In the genomic region with DNA sequence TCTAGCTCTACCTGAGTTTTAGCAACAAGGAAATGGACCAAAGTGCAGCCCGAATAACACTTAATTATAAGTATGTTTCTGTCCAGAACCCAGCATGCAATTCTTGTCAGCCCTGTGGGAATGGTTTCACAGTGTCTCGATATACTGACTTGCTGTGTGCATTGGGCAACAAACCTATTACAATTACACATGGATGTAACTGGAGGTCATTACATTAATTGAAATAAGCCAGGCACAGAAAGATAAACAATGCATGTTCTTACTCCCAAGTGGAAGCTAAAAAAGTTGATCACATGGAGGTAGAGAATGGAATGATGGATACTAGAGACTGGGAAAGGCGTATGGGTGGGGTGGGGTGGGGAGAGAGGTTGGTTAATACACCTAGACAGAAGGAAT, we compare ENCODE assay signal across 22 cellular contexts. TPM values are rescaled to one million over a fixed set of nuclear protein-coding genes. Genes with fewer than 3 reads are reported as not detected.
DNase-seq lines count a peak whose midpoint lies in the region; ATAC-seq and FAIRE-seq lines count a peak whose summit lies in the region.
"Had no signal": no experiment of that assay in that cellular context is flagged by ENCODE, and none has a peak within 500 bp of the region (broad histone marks: within the 10 kb centered on the region; RNA-seq: fewer than 3 reads in every experiment).

No MANE protein-coding gene starts in this region.

- H3K14ac ChIP-seq in mesenchymal stem cell (ENCODE audit: low read length in 2 of 2) = no peak overlapping the region

- H3K23ac ChIP-seq in mesenchymal stem cell (ENCODE audit: low read length in 2 of 2) = no peak overlapping the region

- H3K4me3 ChIP-seq in HUES48 (ENCODE audit: low read depth, low read length) = no peak overlapping the region
- H3K4me3 ChIP-seq in mesenchymal stem cell (ENCODE audit: insufficient read depth in 1 of 2, low read depth in 1 of 2, low read length in 2 of 2) = no peak overlapping the region
- H3K4me3 ChIP-seq in small intestine (ENCODE audit: low read depth in 1 of 2, low read length in 2 of 2) = no peak overlapping the region
- H3K4me3 ChIP-seq: HAP-1, K562 had no signal

- 97% methylated on average over 3 of the region's 3 CpGs for whole genome bisulfite sequencing in mesenchymal stem cell
- WGBS in small intestine, 3 donors = 61 to 78% (median 63%) methylated on average over 3 of the region's 3 CpGs

- no peak overlapping the region for H4K91ac ChIP-seq in mesenchymal stem cell (ENCODE audit: low read length)

- no peak overlapping the region for H3K4me2 ChIP-seq in mesenchymal stem cell (ENCODE audit: low read length, poor library complexity, severe bottlenecking)

- peak overlapping the region; percentile 65 for H3K27ac ChIP-seq in HUES48 (ENCODE audit: low read depth, low read length)
- no peak overlapping the region for H3K27ac ChIP-seq in mesenchymal stem cell (ENCODE audit: low read length, poor library complexity, severe bottlenecking)
- H3K27ac ChIP-seq in small intestine (ENCODE audit: low read depth in 1 of 2, low read length in 1 of 2) = no peak overlapping the region
- H3K27ac ChIP-seq: C4-2B had no signal

- no peak overlapping the region for H3K9ac ChIP-seq in HUES48 (ENCODE audit: low read depth, low read length)
- H3K9ac ChIP-seq in mesenchymal stem cell (ENCODE audit: low read length) = no peak overlapping the region

- H3K36me3 ChIP-seq in HUES48 (ENCODE audit: control insufficient read depth, insufficient read depth, low read length) (no peaks in the 10 kb centered on the region), mesenchymal stem cell (ENCODE audit: control insufficient read depth in 1 of 2, insufficient read depth in 2 of 2, low read depth in 1 of 2, low read length in 2 of 2) (no peaks in the 10 kb centered on the region), small intestine (ENCODE audit: control insufficient read depth in 2 of 2, insufficient read depth in 2 of 2, low read length in 2 of 2) (no peaks in the 10 kb centered on the region)
- H3K36me3 ChIP-seq: HAP-1 had no signal

- FAIRE-seq in small intestine (lab: Jason Lieb, UNC) = no peak
- FAIRE-seq: A204.1, D721Med, GM12892, GM18507, K562 had no signal

- H3K4ac ChIP-seq in mesenchymal stem cell (ENCODE audit: low read depth in 1 of 2, low read length in 2 of 2) = no peak overlapping the region

- no peaks in the 10 kb centered on the region for H3K27me3 ChIP-seq in HUES48 (ENCODE audit: control insufficient read depth, insufficient read depth, low read length)
- H3K27me3 ChIP-seq in mesenchymal stem cell (ENCODE audit: control insufficient read depth in 1 of 2, insufficient read depth in 1 of 2, low read length in 2 of 2) = peaks cover 25 to 45% of the 10 kb centered on the region in 2 experiments
- no peaks in the 10 kb centered on the region for H3K27me3 ChIP-seq in small intestine (ENCODE audit: control insufficient read depth in 2 of 2, insufficient read depth in 2 of 2, low read length in 2 of 2)

- H3K9me3 ChIP-seq in HUES48 (ENCODE audit: control insufficient read depth, insufficient read depth, low read length) (no peaks in the 10 kb centered on the region), mesenchymal stem cell (ENCODE audit: control insufficient read depth, low read length) (no peaks in the 10 kb centered on the region), small intestine (ENCODE audit: control insufficient read depth, low read depth) (no peaks in the 10 kb centered on the region)
- H3K9me3 ChIP-seq: Caco-2, HAP-1 had no signal

- H3K79me1 ChIP-seq in mesenchymal stem cell (replicated peaks; ENCODE audit: low read length, poor library complexity, severe bottlenecking) = no peaks in the 10 kb centered on the region

- no peak overlapping the region for H3K18ac ChIP-seq in mesenchymal stem cell (ENCODE audit: low read depth in 1 of 2, low read length in 2 of 2)

- H4K8ac ChIP-seq in mesenchymal stem cell (ENCODE audit: low read length) = no peak overlapping the region

- ATAC-seq in esophagus mucosa = no peak
- ATAC-seq: K562 had no signal

- H2AFZ ChIP-seq in mesenchymal stem cell (ENCODE audit: low read depth, low read length) = no peak overlapping the region

- no peak overlapping the region for H2BK120ac ChIP-seq in mesenchymal stem cell (ENCODE audit: low read depth, low read length)

- H2BK5ac ChIP-seq in mesenchymal stem cell (ENCODE audit: low read depth, low read length, poor library complexity, severe bottlenecking) = no peak overlapping the region

- no peak overlapping the region for H2BK12ac ChIP-seq in mesenchymal stem cell (ENCODE audit: low read length in 2 of 2)

- no peak overlapping the region for H2AK5ac ChIP-seq in mesenchymal stem cell (ENCODE audit: low read length, severe bottlenecking)

- peak; percentile 59 for DNase-seq in amniotic epithelial cell (ENCODE audit: low read depth)
- DNase-seq in mesenchymal stem cell = peak; percentile 41
- no peak for DNase-seq in germinal center (ENCODE audit: low spot score)
- no peak for DNase-seq in small intestine
- DNase-seq in cerebellar nuclear complex (lab: John Stamatoyannopoulos, UW) = no peak
- DNase-seq: AML-193; Caco-2; CD4-positive, alpha-beta T cell; DMS153; DMS79; GDM1; GOT3; IMR-90 had no signal

- H3K4me1 ChIP-seq in HUES48 (ENCODE audit: control insufficient read depth, insufficient read depth, low read length) (peaks cover 34% of the 10 kb centered on the region), mesenchymal stem cell (ENCODE audit: control insufficient read depth, insufficient read depth, low read depth, low read length) (peaks cover 5% of the 10 kb centered on the region), small intestine (ENCODE audit: control insufficient read depth in 2 of 2, insufficient read depth in 1 of 2, low read depth in 1 of 2, low read length in 1 of 2) (no peaks in the 10 kb centered on the region)

- no peak overlapping the region for H2BK15ac ChIP-seq in mesenchymal stem cell (ENCODE audit: low read depth, poor library complexity, severe bottlenecking)

RNA-seq across cellular contexts. Expression of gene CYP2S1, which starts 5.1 kb away (rescaled TPM):
- polyA plus RNA-seq in mesenchymal stem cell (2013, experiment 1 of 2) = 19.0 TPM
- 18.5 TPM for polyA plus RNA-seq in mesenchymal stem cell (2013, experiment 2 of 2)
- 10.4 TPM for total RNA-seq in esophagus mucosa
- polyA plus RNA-seq in small intestine = 10 to 100 TPM; 33.7 to 76.7 (median 57.0) TPM

RNA-seq across cellular contexts. Expression of gene AXL, which starts 31.1 kb away (rescaled TPM):
- 91.5 TPM for polyA plus RNA-seq in mesenchymal stem cell (2013, experiment 1 of 2)
- polyA plus RNA-seq in mesenchymal stem cell (2013, experiment 2 of 2) = 89.9 TPM
- total RNA-seq in esophagus mucosa = 4.0 TPM
- 10 to 100 TPM in 1 of 3 donors, 1 to 10 TPM in 1, under 1 TPM in 1; 0.67 to 12.0 (median 2.2) TPM for polyA plus RNA-seq in small intestine

Comparison
In these comparisons a context has a peak if more than half of its experiments do, and no peak if none do; other contexts are left out.
1. DNase-seq: peak in amniotic epithelial cell (single experiment) and mesenchymal stem cell (single experiment); none in germinal center (single experiment), small intestine (single experiment) and cerebellar nuclear complex (0 of 2).